In the genomic region with DNA sequence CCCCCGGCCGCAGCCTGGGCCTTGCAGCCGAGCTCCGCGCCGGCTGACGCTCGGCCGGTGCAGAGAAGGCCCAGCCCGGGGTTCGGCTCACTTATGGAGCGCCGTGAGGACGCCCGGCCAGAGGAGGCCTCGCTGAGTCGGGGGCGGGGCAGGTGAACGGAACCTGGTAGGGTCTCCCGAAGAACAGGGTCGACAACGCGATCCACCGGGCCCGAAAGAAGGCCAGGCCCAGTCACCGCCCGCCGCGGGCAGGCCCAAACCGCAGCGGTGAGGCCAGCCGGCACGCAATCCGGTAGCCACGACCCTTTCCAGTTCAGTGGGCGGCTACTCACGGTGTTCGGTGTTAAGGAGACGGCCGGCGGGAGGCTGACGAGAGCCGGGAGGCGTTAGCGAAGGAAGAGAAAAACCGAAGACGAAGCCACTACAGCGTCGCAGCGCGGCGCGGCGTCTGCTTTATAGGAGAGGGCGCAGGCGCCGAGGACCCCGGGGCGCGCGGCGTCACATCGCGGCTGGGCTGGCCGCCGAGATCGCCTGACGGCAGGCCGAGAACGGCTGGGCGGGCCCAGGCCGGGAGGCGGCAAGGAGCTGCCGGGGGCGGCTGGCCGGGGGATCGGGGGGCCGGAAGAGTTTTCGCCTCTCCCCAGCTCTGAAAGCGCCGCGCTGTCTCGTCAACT, we compare ENCODE assay signal across 8 cellular contexts. TPM values are rescaled to one million over a fixed set of nuclear protein-coding genes. Genes with fewer than 3 reads are reported as not detected.
DNase-seq lines count a peak whose midpoint lies in the region; ATAC-seq and TF ChIP-seq lines count a peak whose summit lies in the region.

A gene (minus strand): TSS at position 428 of the 674 bp plus-strand sequence. CDS start 2,928 bp downstream, outside the sequence.

- no peaks in the 10 kb centered on the region for H3K9me3 ChIP-seq in DOHH2 (ENCODE audit: control insufficient read depth, insufficient read depth, low read length)
- H3K9me3 ChIP-seq in KOPT-K1 (ENCODE audit: insufficient read depth, low read length, poor library complexity, severe bottlenecking): no peaks in the 10 kb centered on the region

- H3K27ac ChIP-seq in DOHH2 (ENCODE audit: low read depth, low read length) (peak within 1 kb of the TSS; percentile 75), KOPT-K1 (ENCODE audit: low read depth, low read length, poor library complexity, severe bottlenecking) (peak within 1 kb of the TSS; percentile 97)

- peaks cover 58% of the 10 kb centered on the region for H3K79me2 ChIP-seq in DOHH2 (ENCODE audit: control insufficient read depth, low read length)

- DNase-seq in SIG-M5 (lab: John Stamatoyannopoulos, UW): peak; percentile 16
- DNase-seq in activated effector memory CD4-positive, alpha-beta T cell treated with anti-CD3 and anti-CD28 coated beads, Interleukin-2, amount 50 U/mL, for 16 hours: peak; percentile 94
- DNase-seq in fibroblast of the aortic adventitia (ENCODE audit: low read depth): peak; percentile 79
- peak; percentile 88 for DNase-seq in stimulated activated naive CD8-positive, alpha-beta T cell treated with anti-CD3 and anti-CD28 coated beads, Interleukin-15, Interleukin-2, amounts not matched to agents 100 U/mL and 50 U/mL, for 24 hours

- H4K20me1 ChIP-seq in DOHH2 (ENCODE audit: control insufficient read depth, insufficient read depth, low read depth, low read length): peaks cover 19% of the 10 kb centered on the region

- H3K9me3 Mint-ChIP-seq in nephron: no peaks in the 10 kb centered on the region

- peak; percentile 77 for ATAC-seq in GM21737 (IDR thresholded peaks at IDR 0.05; ENCODE audit: unreplicated experiment)
- peak; percentile 87 for ATAC-seq in stimulated activated naive CD8-positive, alpha-beta T cell treated with anti-CD3 and anti-CD28 coated beads, Interleukin-15, Interleukin-2, amounts not matched to agents 100 U/mL and 50 U/mL, for 24 hours

- H3K4me3 ChIP-seq in DOHH2 (ENCODE audit: low read length) (peak within 1 kb of the TSS; percentile 99), fibroblast of the aortic adventitia (ENCODE audit: low read depth, low read length) (peak within 1 kb of the TSS; percentile 87)

- H3K36me3 ChIP-seq in DOHH2 (ENCODE audit: control insufficient read depth, low read length): peaks cover 30% of the 10 kb centered on the region
- H3K36me3 ChIP-seq in KOPT-K1 (ENCODE audit: insufficient read depth, low read length): peaks cover 22% of the 10 kb centered on the region

- H3K4me1 ChIP-seq in DOHH2 (ENCODE audit: control insufficient read depth, low read length): peaks cover 17% of the 10 kb centered on the region

- H3K9me2 ChIP-seq in DOHH2 (replicated peaks; ENCODE audit: control insufficient read depth, low read length): no peaks in the 10 kb centered on the region

- peaks cover 4% of the 10 kb centered on the region for H3K27me3 Mint-ChIP-seq in nephron (ENCODE audit: low read depth)

- peak within 1 kb of the TSS; percentile 97 to 99 (median 97) for H3K4me3 Mint-ChIP-seq in nephron

- no peaks in the 10 kb centered on the region for H3K27me3 ChIP-seq in DOHH2 (ENCODE audit: control insufficient read depth, low read length)

- peak within 1 kb of the TSS; percentile 99 to 100 (median 99) for H3K27ac Mint-ChIP-seq in nephron

- peaks cover 22% of the 10 kb centered on the region for H3K36me3 Mint-ChIP-seq in nephron (ENCODE audit: low read depth)

- peak within 1 kb of the TSS; percentile 96 for H3K4me2 ChIP-seq in DOHH2 (ENCODE audit: low read length)

- H3K4me1 Mint-ChIP-seq in nephron: peaks cover 19% of the 10 kb centered on the region

- TF ChIP-seq CTCF in DOHH2 (IDR thresholded peaks at IDR 0.05; ENCODE audit: low read depth, low read length, poor library complexity, severe bottlenecking) (no peak), fibroblast of the aortic adventitia (IDR thresholded peaks at IDR 0.05; ENCODE audit: insufficient read depth, low read length) (no peak), nephron (IDR thresholded peaks at IDR 0.05; ENCODE audit: unreplicated experiment in 3 of 3) (no peak)

- H3F3A ChIP-seq in DOHH2 (ENCODE audit: control insufficient read depth, insufficient read depth): no peaks in the 10 kb centered on the region

RNA-seq across cellular contexts. Expression of the gene that starts here (rescaled TPM):
- total RNA-seq in fibroblast of the aortic adventitia (ENCODE audit: low replicate concordance): 271 and 349 TPM in 2 replicates

Comparison
In these comparisons a context has a peak if more than half of its experiments do, and no peak if none do; other contexts are left out.
1. Peak in every context shown above with its lines: DNase-seq, ATAC-seq, H3K4me3 ChIP-seq and H3K27ac ChIP-seq.
2. DNase-seq: peak in every context shown above with its lines; median percentile 94 in activated effector memory CD4-positive, alpha-beta T cell treated with anti-CD3 and anti-CD28 coated beads, Interleukin-2, amount 50 U/mL, for 16 hours; 88 in stimulated activated naive CD8-positive, alpha-beta T cell treated with anti-CD3 and anti-CD28 coated beads, Interleukin-15, Interleukin-2, amounts not matched to agents 100 U/mL and 50 U/mL, for 24 hours; 79 in fibroblast of the aortic adventitia; 16 in SIG-M5.